1 cellular context compared by ENCODE assay signal in the genomic region with DNA sequence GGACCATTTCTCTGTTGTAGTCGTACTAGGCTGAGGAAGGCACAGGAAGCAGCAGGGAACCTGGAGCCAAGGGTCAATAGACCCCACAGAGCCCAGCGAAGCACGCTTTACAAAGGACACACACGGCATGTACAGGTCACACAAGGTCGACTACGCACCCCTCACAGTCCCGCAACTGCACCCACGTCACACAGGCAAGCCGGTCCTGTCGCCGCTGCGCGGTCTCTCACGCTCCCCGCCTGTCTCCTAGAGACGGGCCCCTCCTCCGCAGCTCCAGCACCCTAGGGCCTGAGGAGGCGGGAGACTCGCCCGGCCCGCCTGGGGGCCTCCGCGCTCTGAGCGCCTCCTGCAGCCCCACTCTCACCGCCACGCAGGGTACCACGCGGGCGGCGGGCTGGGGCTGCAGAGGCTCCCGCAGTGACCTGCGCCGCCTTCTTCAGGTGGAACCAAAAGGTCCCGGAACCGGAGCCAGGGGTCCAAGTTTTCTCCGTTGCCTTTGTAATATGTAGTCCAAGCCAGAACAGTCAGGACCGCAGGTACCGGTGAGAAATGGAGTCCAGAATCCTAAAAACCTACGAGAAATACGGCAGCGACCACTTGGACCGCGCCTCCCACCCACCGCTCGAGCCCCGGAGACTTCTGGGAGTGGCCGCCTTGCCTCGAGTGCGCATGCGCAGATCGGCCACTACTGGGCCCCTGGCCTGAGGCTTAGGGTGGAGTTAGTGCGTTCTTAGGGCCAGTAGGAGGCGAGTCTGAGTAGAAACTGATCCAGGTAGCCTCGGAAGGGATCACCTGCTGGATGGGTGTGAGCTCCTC.
A peak's percentile ranks its signal among the peaks of the same experiment; 100 is the strongest.
TF ChIP-seq lines count a peak whose summit lies in the region.

A gene (minus strand): TSS at position 651 of the 816 bp plus-strand sequence. CDS start 8,143 bp downstream, outside the sequence.

TF ChIP-seq in HepG2, 621 proteins besides CTCF, POLR2A, EP300 and RAD21 (continued from another document and continues in another):
- TF ChIP-seq, protein P1, sequence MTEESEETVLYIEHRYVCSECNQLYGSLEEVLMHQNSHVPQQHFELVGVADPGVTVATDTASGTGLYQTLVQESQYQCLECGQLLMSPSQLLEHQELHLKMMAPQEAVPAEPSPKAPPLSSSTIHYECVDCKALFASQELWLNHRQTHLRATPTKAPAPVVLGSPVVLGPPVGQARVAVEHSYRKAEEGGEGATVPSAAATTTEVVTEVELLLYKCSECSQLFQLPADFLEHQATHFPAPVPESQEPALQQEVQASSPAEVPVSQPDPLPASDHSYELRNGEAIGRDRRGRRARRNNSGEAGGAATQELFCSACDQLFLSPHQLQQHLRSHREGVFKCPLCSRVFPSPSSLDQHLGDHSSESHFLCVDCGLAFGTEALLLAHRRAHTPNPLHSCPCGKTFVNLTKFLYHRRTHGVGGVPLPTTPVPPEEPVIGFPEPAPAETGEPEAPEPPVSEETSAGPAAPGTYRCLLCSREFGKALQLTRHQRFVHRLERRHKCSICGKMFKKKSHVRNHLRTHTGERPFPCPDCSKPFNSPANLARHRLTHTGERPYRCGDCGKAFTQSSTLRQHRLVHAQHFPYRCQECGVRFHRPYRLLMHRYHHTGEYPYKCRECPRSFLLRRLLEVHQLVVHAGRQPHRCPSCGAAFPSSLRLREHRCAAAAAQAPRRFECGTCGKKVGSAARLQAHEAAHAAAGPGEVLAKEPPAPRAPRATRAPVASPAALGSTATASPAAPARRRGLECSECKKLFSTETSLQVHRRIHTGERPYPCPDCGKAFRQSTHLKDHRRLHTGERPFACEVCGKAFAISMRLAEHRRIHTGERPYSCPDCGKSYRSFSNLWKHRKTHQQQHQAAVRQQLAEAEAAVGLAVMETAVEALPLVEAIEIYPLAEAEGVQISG (CRISPR knock-in tag; IDR thresholded peaks at IDR 0.05), result no peak; the same call in 1 of the 2 replicates
- TF ChIP-seq SOX5 (CRISPR knock-in tag; IDR thresholded peaks at IDR 0.05; ENCODE audit: borderline replicate concordance) (no peak), ZNF441 (CRISPR knock-in tag; IDR thresholded peaks at IDR 0.05; ENCODE audit: borderline replicate concordance) (no peak), DR1 (CRISPR knock-in tag; IDR thresholded peaks at IDR 0.05) (no peak), DMAP1 (CRISPR knock-in tag; IDR thresholded peaks at IDR 0.05) (peak; percentile 80; the same call in 1 of the 2 replicates), ZNF557 (CRISPR knock-in tag; IDR thresholded peaks at IDR 0.05) (no peak), KLF15 (CRISPR knock-in tag; IDR thresholded peaks at IDR 0.05; ENCODE audit: borderline replicate concordance) (no peak), ADNP (CRISPR knock-in tag; IDR thresholded peaks at IDR 0.05) (no peak), DPF2 (CRISPR knock-in tag; IDR thresholded peaks at IDR 0.05; ENCODE audit: borderline replicate concordance, low read depth) (no peak), ZNF543 (CRISPR knock-in tag; IDR thresholded peaks at IDR 0.05) (peak; percentile 49; the same call in 1 of the 2 replicates), RFX1 (IDR thresholded peaks at IDR 0.05) (peak; percentile 65; the same call in 1 of the 2 replicates), FOSL2 (CRISPR knock-in tag; IDR thresholded peaks at IDR 0.05) (no peak), ATRX (CRISPR knock-in tag; IDR thresholded peaks at IDR 0.05; ENCODE audit: borderline replicate concordance) (no peak), SUZ12 (IDR thresholded peaks at IDR 0.05; ENCODE audit: low read depth, low read length) (peak; percentile 20; the same call in 1 of the 2 replicates), SP2 (CRISPR knock-in tag; IDR thresholded peaks at IDR 0.05) (0 out of 2 replicates have a peak, but pooled peaks have one; percentile 25), ZSCAN30 (CRISPR knock-in tag; IDR thresholded peaks at IDR 0.05) (no peak), XBP1 (CRISPR knock-in tag; IDR thresholded peaks at IDR 0.05) (no peak), SIN3A (IDR thresholded peaks at IDR 0.05; ENCODE audit: borderline replicate concordance, low read depth, low read length) (no peak; the same call in 1 of the 2 replicates), BHLHE40 (IDR thresholded peaks at IDR 0.05; ENCODE audit: low read length) (no peak), ZNF296 (CRISPR knock-in tag; conservative IDR thresholded peaks at IDR 0.05) (no peak), NFYC (CRISPR knock-in tag; IDR thresholded peaks at IDR 0.05) (no peak)
- TF ChIP-seq, protein P2, sequence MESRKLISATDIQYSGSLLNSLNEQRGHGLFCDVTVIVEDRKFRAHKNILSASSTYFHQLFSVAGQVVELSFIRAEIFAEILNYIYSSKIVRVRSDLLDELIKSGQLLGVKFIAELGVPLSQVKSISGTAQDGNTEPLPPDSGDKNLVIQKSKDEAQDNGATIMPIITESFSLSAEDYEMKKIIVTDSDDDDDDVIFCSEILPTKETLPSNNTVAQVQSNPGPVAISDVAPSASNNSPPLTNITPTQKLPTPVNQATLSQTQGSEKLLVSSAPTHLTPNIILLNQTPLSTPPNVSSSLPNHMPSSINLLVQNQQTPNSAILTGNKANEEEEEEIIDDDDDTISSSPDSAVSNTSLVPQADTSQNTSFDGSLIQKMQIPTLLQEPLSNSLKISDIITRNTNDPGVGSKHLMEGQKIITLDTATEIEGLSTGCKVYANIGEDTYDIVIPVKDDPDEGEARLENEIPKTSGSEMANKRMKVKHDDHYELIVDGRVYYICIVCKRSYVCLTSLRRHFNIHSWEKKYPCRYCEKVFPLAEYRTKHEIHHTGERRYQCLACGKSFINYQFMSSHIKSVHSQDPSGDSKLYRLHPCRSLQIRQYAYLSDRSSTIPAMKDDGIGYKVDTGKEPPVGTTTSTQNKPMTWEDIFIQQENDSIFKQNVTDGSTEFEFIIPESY (CRISPR knock-in tag; IDR thresholded peaks at IDR 0.05), result no peak
- TF ChIP-seq, protein P3, sequence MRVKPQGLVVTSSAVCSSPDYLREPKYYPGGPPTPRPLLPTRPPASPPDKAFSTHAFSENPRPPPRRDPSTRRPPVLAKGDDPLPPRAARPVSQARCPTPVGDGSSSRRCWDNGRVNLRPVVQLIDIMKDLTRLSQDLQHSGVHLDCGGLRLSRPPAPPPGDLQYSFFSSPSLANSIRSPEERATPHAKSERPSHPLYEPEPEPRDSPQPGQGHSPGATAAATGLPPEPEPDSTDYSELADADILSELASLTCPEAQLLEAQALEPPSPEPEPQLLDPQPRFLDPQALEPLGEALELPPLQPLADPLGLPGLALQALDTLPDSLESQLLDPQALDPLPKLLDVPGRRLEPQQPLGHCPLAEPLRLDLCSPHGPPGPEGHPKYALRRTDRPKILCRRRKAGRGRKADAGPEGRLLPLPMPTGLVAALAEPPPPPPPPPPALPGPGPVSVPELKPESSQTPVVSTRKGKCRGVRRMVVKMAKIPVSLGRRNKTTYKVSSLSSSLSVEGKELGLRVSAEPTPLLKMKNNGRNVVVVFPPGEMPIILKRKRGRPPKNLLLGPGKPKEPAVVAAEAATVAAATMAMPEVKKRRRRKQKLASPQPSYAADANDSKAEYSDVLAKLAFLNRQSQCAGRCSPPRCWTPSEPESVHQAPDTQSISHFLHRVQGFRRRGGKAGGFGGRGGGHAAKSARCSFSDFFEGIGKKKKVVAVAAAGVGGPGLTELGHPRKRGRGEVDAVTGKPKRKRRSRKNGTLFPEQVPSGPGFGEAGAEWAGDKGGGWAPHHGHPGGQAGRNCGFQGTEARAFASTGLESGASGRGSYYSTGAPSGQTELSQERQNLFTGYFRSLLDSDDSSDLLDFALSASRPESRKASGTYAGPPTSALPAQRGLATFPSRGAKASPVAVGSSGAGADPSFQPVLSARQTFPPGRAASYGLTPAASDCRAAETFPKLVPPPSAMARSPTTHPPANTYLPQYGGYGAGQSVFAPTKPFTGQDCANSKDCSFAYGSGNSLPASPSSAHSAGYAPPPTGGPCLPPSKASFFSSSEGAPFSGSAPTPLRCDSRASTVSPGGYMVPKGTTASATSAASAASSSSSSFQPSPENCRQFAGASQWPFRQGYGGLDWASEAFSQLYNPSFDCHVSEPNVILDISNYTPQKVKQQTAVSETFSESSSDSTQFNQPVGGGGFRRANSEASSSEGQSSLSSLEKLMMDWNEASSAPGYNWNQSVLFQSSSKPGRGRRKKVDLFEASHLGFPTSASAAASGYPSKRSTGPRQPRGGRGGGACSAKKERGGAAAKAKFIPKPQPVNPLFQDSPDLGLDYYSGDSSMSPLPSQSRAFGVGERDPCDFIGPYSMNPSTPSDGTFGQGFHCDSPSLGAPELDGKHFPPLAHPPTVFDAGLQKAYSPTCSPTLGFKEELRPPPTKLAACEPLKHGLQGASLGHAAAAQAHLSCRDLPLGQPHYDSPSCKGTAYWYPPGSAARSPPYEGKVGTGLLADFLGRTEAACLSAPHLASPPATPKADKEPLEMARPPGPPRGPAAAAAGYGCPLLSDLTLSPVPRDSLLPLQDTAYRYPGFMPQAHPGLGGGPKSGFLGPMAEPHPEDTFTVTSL (CRISPR knock-in tag; IDR thresholded peaks at IDR 0.05; ENCODE audit: borderline replicate concordance), result no peak; the same call in 1 of the 2 replicates
- TF ChIP-seq, protein P4, sequence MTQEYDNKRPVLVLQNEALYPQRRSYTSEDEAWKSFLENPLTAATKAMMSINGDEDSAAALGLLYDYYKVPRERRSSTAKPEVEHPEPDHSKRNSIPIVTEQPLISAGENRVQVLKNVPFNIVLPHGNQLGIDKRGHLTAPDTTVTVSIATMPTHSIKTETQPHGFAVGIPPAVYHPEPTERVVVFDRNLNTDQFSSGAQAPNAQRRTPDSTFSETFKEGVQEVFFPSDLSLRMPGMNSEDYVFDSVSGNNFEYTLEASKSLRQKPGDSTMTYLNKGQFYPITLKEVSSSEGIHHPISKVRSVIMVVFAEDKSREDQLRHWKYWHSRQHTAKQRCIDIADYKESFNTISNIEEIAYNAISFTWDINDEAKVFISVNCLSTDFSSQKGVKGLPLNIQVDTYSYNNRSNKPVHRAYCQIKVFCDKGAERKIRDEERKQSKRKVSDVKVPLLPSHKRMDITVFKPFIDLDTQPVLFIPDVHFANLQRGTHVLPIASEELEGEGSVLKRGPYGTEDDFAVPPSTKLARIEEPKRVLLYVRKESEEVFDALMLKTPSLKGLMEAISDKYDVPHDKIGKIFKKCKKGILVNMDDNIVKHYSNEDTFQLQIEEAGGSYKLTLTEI (CRISPR knock-in tag; conservative IDR thresholded peaks at IDR 0.05), result no peak
- TF ChIP-seq, protein P5, sequence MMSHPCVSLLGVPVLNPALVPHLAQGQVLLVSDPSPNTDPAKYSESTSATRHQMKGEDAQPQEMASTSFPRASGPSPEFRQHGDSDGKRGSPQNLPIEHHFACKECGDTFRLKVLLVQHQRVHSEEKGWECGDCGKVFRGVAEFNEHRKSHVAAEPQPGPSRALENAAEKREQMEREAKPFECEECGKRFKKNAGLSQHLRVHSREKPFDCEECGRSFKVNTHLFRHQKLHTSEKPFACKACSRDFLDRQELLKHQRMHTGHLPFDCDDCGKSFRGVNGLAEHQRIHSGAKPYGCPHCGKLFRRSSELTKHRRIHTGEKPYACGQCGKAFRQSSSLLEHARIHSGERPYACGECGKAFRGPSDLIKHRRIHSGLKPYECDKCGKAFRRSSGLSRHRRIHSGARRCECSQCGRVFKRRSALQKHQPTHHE (CRISPR knock-in tag; IDR thresholded peaks at IDR 0.05; ENCODE audit: borderline replicate concordance), result no peak
- TF ChIP-seq, protein P6, sequence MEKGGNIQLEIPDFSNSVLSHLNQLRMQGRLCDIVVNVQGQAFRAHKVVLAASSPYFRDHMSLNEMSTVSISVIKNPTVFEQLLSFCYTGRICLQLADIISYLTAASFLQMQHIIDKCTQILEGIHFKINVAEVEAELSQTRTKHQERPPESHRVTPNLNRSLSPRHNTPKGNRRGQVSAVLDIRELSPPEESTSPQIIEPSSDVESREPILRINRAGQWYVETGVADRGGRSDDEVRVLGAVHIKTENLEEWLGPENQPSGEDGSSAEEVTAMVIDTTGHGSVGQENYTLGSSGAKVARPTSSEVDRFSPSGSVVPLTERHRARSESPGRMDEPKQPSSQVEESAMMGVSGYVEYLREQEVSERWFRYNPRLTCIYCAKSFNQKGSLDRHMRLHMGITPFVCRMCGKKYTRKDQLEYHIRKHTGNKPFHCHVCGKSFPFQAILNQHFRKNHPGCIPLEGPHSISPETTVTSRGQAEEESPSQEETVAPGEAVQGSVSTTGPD (CRISPR knock-in tag; IDR thresholded peaks at IDR 0.05), result no peak
- TF ChIP-seq, protein P7, sequence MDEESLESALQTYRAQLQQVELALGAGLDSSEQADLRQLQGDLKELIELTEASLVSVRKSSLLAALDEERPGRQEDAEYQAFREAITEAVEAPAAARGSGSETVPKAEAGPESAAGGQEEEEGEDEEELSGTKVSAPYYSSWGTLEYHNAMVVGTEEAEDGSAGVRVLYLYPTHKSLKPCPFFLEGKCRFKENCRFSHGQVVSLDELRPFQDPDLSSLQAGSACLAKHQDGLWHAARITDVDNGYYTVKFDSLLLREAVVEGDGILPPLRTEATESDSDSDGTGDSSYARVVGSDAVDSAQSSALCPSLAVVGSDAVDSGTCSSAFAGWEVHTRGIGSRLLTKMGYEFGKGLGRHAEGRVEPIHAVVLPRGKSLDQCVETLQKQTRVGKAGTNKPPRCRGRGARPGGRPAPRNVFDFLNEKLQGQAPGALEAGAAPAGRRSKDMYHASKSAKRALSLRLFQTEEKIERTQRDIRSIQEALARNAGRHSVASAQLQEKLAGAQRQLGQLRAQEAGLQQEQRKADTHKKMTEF (CRISPR knock-in tag; IDR thresholded peaks at IDR 0.05), result peak; percentile 65; the same call in 1 of the 2 replicates
- TF ChIP-seq, protein P8, sequence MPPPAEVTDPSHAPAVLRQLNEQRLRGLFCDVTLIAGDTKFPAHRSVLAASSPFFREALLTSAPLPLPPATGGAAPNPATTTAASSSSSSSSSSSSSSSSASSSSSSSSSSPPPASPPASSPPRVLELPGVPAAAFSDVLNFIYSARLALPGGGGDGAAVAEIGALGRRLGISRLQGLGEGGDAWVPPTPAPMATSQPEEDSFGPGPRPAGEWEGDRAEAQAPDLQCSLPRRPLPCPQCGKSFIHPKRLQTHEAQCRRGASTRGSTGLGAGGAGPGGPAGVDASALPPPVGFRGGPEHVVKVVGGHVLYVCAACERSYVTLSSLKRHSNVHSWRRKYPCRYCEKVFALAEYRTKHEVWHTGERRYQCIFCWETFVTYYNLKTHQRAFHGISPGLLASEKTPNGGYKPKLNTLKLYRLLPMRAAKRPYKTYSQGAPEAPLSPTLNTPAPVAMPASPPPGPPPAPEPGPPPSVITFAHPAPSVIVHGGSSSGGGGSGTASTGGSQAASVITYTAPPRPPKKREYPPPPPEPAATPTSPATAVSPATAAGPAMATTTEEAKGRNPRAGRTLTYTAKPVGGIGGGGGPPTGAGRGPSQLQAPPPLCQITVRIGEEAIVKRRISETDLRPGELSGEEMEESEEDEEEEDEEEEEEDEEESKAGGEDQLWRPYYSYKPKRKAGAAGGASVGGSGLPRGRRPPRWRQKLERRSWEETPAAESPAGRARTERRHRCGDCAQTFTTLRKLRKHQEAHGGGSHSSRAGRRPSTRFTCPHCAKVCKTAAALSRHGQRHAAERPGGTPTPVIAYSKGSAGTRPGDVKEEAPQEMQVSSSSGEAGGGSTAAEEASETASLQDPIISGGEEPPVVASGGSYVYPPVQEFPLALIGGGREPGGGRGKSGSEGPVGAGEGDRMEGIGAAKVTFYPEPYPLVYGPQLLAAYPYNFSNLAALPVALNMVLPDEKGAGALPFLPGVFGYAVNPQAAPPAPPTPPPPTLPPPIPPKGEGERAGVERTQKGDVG (CRISPR knock-in tag; IDR thresholded peaks at IDR 0.05; ENCODE audit: borderline replicate concordance), result no peak; the same call in 1 of the 2 replicates
